Comparison of ENCODE assay signal across 27 cellular contexts in the genomic region with DNA sequence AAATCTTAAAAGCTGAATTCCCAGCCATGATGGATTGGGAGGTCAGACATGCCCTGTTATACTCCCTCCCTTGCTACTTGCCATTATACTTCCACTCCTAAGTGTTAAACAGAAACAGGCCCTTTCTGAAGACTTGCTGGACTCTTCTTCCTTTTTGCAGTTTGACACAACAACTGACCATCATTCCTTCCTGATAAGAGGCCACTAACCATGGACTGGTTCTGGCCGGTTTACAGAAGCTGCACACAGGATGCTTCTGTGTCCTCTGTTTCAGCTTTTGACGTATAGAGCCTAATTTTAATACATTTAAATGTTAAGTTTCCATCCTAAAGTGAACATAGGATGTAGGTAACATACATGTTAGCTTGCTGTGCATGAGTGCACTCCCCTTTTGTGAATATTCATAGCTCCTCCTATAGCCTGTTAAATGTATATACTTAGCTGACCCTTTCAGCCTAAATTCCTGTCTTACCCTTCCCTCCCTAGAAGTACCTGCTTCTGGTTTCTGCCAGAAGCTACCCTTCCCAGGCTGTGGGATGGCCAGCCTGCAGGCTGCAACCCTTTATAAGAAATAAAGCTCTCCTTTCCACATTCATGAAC. TPM values are rescaled to one million over a fixed set of nuclear protein-coding genes. Genes with fewer than 3 reads are reported as not detected.
A peak's percentile ranks its signal among the peaks of the same experiment; 100 is the strongest.
DNase-seq lines count a peak whose midpoint lies in the region; ATAC-seq, FAIRE-seq and TF ChIP-seq lines count a peak whose summit lies in the region.
"Had no signal": no experiment of that assay in that cellular context is flagged by ENCODE, and none has a peak within 500 bp of the region (broad histone marks: within the 10 kb centered on the region; RNA-seq: fewer than 3 reads in every experiment).

No MANE protein-coding gene starts in this region.

- CTCF ChIA-PET in OCI-LY7 (lab: Charles Lee; ENCODE audit: unreplicated experiment) (no interaction called here), H1 (lab: Charles Lee; ENCODE audit: partially characterized antibody) (interaction anchor here (0.8 to 2.5 kb wide), 4 partner anchors 9 to 14 kb away, joined by 3 to 12 read pairs (median 4); no protein-coding TSS in a partner anchor)

- no peak overlapping the region for H4K91ac ChIP-seq in H1 (replicated peaks; ENCODE audit: insufficient read length, low read length)

- 82% methylated on average over 2 of the region's 2 CpGs; no CpG with 5 or more reads in 1 of the 2 experiments for WGBS in H1 (ENCODE audit: extremely low coverage in 1 of 2, insufficient coverage in 1 of 2, insufficient read length in 1 of 2, insufficient replicate concordance in 2 of 2, low coverage in 1 of 2, low lambda C conversion rate in 2 of 2, missing lambda C conversion rate in 1 of 2), 2 experiments
- 68 to 86% (median 78%) methylated on average over 2 of the region's 2 CpGs for WGBS in psoas muscle, 3 donors

- intact Hi-C loops in OCI-LY7 (cut with micrococcal nuclease; ENCODE audit: unreplicated experiment): no loop called here
- intact Hi-C loops in psoas muscle (cut with DNase I): loop anchor here in 1 of 2 donors (10.0 kb wide), 1 partner anchor 471 kb away; no protein-coding TSS in a partner anchor

- no peak overlapping the region for H3K18ac ChIP-seq in H1 (ENCODE audit: extremely low read depth, low read length)

- no peak overlapping the region for H2BK5ac ChIP-seq in H1 (ENCODE audit: low read depth, low read length)

- no peak for TF ChIP-seq RAD21 in H1 (IDR thresholded peaks at IDR 0.05 in 1 of 2, conservative IDR thresholded peaks at IDR 0.05 in 1 of 2; ENCODE audit: low read depth in 2 of 2, low read length in 2 of 2)

- H3K79me2 ChIP-seq in OCI-LY7 (ENCODE audit: insufficient read depth, low read depth, low read length): no peaks in the 10 kb centered on the region
- H3K79me2 ChIP-seq in H1 (ENCODE audit: control insufficient read depth in 1 of 2, insufficient read depth in 2 of 2, low read length in 2 of 2): no peaks in the 10 kb centered on the region

- H3K4me3 Mint-ChIP-seq in activated naive CD4-positive, alpha-beta T cell treated with anti-CD3 and anti-CD28 coated beads, Interleukin-2, amount 50 U/mL, for 24 hours: no peak overlapping the region
- H3K4me3 Mint-ChIP-seq in stimulated activated memory B cell treated with anti-CD40 and anti-IgM and Interleukin-4, amounts not matched to agents 10 μg/mL and 1 μg/mL and 100 μg/mL, for 72 hours: no peak overlapping the region
- H3K4me3 Mint-ChIP-seq: activated CD4-positive, alpha-beta T cell treated with anti-CD3 and anti-CD28 coated beads for 36 hours; activated naive CD8-positive, alpha-beta T cell treated with anti-CD3 and anti-CD28 coated beads for 36 hours; activated T-helper 1 cell treated with anti-CD3 and anti-CD28 coated beads, Interleukin-12 subunit alpha, Interleukin-12 subunit beta, Interleukin-2, Interleukin-4 antibody, amounts not matched to agents 30 ng/mL and 10 ng/mL and 1 ng/mL, durations not matched to agents 14 hours and 24 hours and 36 hours had no signal

- DNase-seq in activated naive CD4-positive, alpha-beta T cell treated with anti-CD3 and anti-CD28 coated beads, Interleukin-2, amount 50 U/mL, for 16 hours: no peak
- DNase-seq in OCI-LY7 (ENCODE audit: low spot score) (no peak), H1 (ENCODE audit: low read depth in 1 of 2, low spot score in 2 of 2) (no peak), NCI-H1417 treated with DMSO at 0.1 percent for 48 hours (lab: John Stamatoyannopoulos, UW) (no peak), psoas muscle (no peak)
- DNase-seq in activated naive CD4-positive, alpha-beta T cell (lab: John Stamatoyannopoulos, UW): no peak
- DNase-seq: activated CD4-positive, alpha-beta T cell treated with anti-CD3 and anti-CD28 coated beads for 36 hours; activated naive CD8-positive, alpha-beta T cell treated with anti-CD3 and anti-CD28 coated beads for 36 hours; BE2C; caudate nucleus; cortex of kidney; DND-41; HCEC 1CT; head of caudate nucleus; left cardiac atrium; NCI-H1105 treated with DMSO at 0.1 percent for 48 hours; NCI-H2029; NCI-H526 treated with DMSO at 0.1 percent for 48 hours; stomach; thyroid gland had no signal

- H3K4me3 ChIP-seq in OCI-LY7 (ENCODE audit: low read depth, low read length, poor library complexity, severe bottlenecking) (no peak overlapping the region), H1 (ENCODE audit: extremely low read depth in 1 of 4, insufficient read depth in 2 of 4, low read depth in 3 of 4, low read length in 4 of 4) (no peak overlapping the region), psoas muscle (no peak overlapping the region)
- H3K4me3 ChIP-seq: A549, SK-N-MC, stomach, thyroid gland had no signal

- no peak overlapping the region for H3K23ac ChIP-seq in H1 (ENCODE audit: insufficient read length)

- H3K9me3 ChIP-seq in OCI-LY7 (ENCODE audit: low read length) (no peaks in the 10 kb centered on the region), H1 (ENCODE audit: insufficient read depth in 2 of 2, low read depth in 1 of 2, low read length in 1 of 2) (no peaks in the 10 kb centered on the region), psoas muscle (no peaks in the 10 kb centered on the region)
- H3K9me3 ChIP-seq: A549, BE2C, stomach, thyroid gland had no signal

- no peak for TF ChIP-seq POLR2A in H1 (IDR thresholded peaks at IDR 0.05; ENCODE audit: control extremely low read depth in 1 of 2, low read depth in 2 of 2, low read length in 2 of 2)

- no peak overlapping the region for H3K56ac ChIP-seq in H1 (replicated peaks; ENCODE audit: insufficient read length, low read depth, low read length)

- H2BK20ac ChIP-seq in H1 (ENCODE audit: low read length): no peak overlapping the region

- no peak for ATAC-seq in stimulated activated memory B cell treated with anti-CD40 and anti-IgM and Interleukin-4, amounts not matched to agents 10 μg/mL and 1 μg/mL and 100 μg/mL, for 72 hours
- ATAC-seq in psoas muscle: no peak
- ATAC-seq: activated CD4-positive, alpha-beta T cell treated with anti-CD3 and anti-CD28 coated beads for 36 hours; left cardiac atrium had no signal

- no peak overlapping the region for H2BK15ac ChIP-seq in H1 (ENCODE audit: low read length)

- H3K79me1 ChIP-seq in H1 (ENCODE audit: low read depth, low read length): no peaks in the 10 kb centered on the region

- no peak overlapping the region for H3K9ac ChIP-seq in H1 (replicated peaks in 1 of 4; ENCODE audit: extremely low read depth in 1 of 4, low read depth in 3 of 4, low read length in 3 of 4)

- no peaks in the 10 kb centered on the region for H3K9me2 ChIP-seq in OCI-LY7 (ENCODE audit: insufficient read depth, low read length)

- H3K27me3 Mint-ChIP-seq in activated naive CD4-positive, alpha-beta T cell treated with anti-CD3 and anti-CD28 coated beads, Interleukin-2, amount 50 U/mL, for 24 hours: no peaks in the 10 kb centered on the region
- H3K27me3 Mint-ChIP-seq in stimulated activated memory B cell treated with anti-CD40 and anti-IgM and Interleukin-4, amounts not matched to agents 10 μg/mL and 1 μg/mL and 100 μg/mL, for 72 hours: no peaks in the 10 kb centered on the region
- H3K27me3 Mint-ChIP-seq: activated CD4-positive, alpha-beta T cell treated with anti-CD3 and anti-CD28 coated beads for 36 hours; activated naive CD8-positive, alpha-beta T cell treated with anti-CD3 and anti-CD28 coated beads for 36 hours had no signal

- H4K20me1 ChIP-seq in OCI-LY7 (ENCODE audit: insufficient read depth, low read length) (no peaks in the 10 kb centered on the region), H1 (replicated peaks in 1 of 2; ENCODE audit: control insufficient read depth in 1 of 2, insufficient read depth in 2 of 2, low read length in 2 of 2) (no peaks in the 10 kb centered on the region)

- TF ChIP-seq CTCF in OCI-LY7 (conservative IDR thresholded peaks at IDR 0.05; ENCODE audit: low read length): no peak
- TF ChIP-seq CTCF in H1 (IDR thresholded peaks at IDR 0.05; ENCODE audit: control extremely low read depth in 1 of 3, insufficient read depth in 1 of 3, low read depth in 1 of 3, low read length in 3 of 3): no peak
- no peak for TF ChIP-seq CTCF in psoas muscle (IDR thresholded peaks at IDR 0.05)

- H3K36me3 Mint-ChIP-seq in activated naive CD4-positive, alpha-beta T cell treated with anti-CD3 and anti-CD28 coated beads, Interleukin-2, amount 50 U/mL, for 24 hours: no peaks in the 10 kb centered on the region
- H3K36me3 Mint-ChIP-seq in stimulated activated memory B cell treated with anti-CD40 and anti-IgM and Interleukin-4, amounts not matched to agents 10 μg/mL and 1 μg/mL and 100 μg/mL, for 72 hours: no peaks in the 10 kb centered on the region
- H3K36me3 Mint-ChIP-seq: activated naive CD8-positive, alpha-beta T cell treated with anti-CD3 and anti-CD28 coated beads for 36 hours had no signal

- FAIRE-seq in H1 (lab: Jason Lieb, UNC): no peak
- FAIRE-seq: A549, GM19239 had no signal

- peak overlapping the region; percentile 81 for H3K27ac Mint-ChIP-seq in activated naive CD4-positive, alpha-beta T cell treated with anti-CD3 and anti-CD28 coated beads, Interleukin-2, amount 50 U/mL, for 24 hours
- peak overlapping the region; percentile 43 for H3K27ac Mint-ChIP-seq in stimulated activated memory B cell treated with anti-CD40 and anti-IgM and Interleukin-4, amounts not matched to agents 10 μg/mL and 1 μg/mL and 100 μg/mL, for 72 hours
- H3K27ac Mint-ChIP-seq: activated CD4-positive, alpha-beta T cell treated with anti-CD3 and anti-CD28 coated beads for 36 hours; activated naive CD8-positive, alpha-beta T cell treated with anti-CD3 and anti-CD28 coated beads for 36 hours; activated T-helper 1 cell treated with anti-CD3 and anti-CD28 coated beads, Interleukin-12 subunit alpha, Interleukin-12 subunit beta, Interleukin-2, Interleukin-4 antibody, amounts not matched to agents 30 ng/mL and 10 ng/mL and 1 ng/mL, durations not matched to agents 14 hours and 24 hours and 36 hours had no signal

- no peak overlapping the region for H2AK5ac ChIP-seq in H1 (ENCODE audit: low read depth, low read length)

- no peak overlapping the region for H2BK120ac ChIP-seq in H1 (replicated peaks; ENCODE audit: low read depth, low read length)

- H3K4me1 ChIP-seq in OCI-LY7 (ENCODE audit: insufficient read depth, low read length, poor library complexity, severe bottlenecking) (peaks cover 8% of the 10 kb centered on the region), H1 (replicated peaks in 1 of 4; ENCODE audit: control insufficient read depth in 3 of 4, insufficient read depth in 4 of 4, low read length in 3 of 4) (no peaks in the 10 kb centered on the region), psoas muscle (no peaks in the 10 kb centered on the region)
- H3K4me1 ChIP-seq: A549, BE2C, stomach, thyroid gland had no signal

- H3K9me3 Mint-ChIP-seq in activated naive CD4-positive, alpha-beta T cell treated with anti-CD3 and anti-CD28 coated beads, Interleukin-2, amount 50 U/mL, for 24 hours: no peaks in the 10 kb centered on the region
- H3K9me3 Mint-ChIP-seq in stimulated activated memory B cell treated with anti-CD40 and anti-IgM and Interleukin-4, amounts not matched to agents 10 μg/mL and 1 μg/mL and 100 μg/mL, for 72 hours: no peaks in the 10 kb centered on the region
- H3K9me3 Mint-ChIP-seq: activated naive CD8-positive, alpha-beta T cell treated with anti-CD3 and anti-CD28 coated beads for 36 hours; activated T-helper 1 cell treated with anti-CD3 and anti-CD28 coated beads, Interleukin-12 subunit alpha, Interleukin-12 subunit beta, Interleukin-2, Interleukin-4 antibody, amounts not matched to agents 30 ng/mL and 10 ng/mL and 1 ng/mL, durations not matched to agents 14 hours and 24 hours and 36 hours had no signal

- peaks cover 28% of the 10 kb centered on the region for H3K4me1 Mint-ChIP-seq in activated naive CD4-positive, alpha-beta T cell treated with anti-CD3 and anti-CD28 coated beads, Interleukin-2, amount 50 U/mL, for 24 hours
- H3K4me1 Mint-ChIP-seq in stimulated activated memory B cell treated with anti-CD40 and anti-IgM and Interleukin-4, amounts not matched to agents 10 μg/mL and 1 μg/mL and 100 μg/mL, for 72 hours: no peaks in the 10 kb centered on the region

- no peak overlapping the region for H3K4ac ChIP-seq in H1 (replicated peaks; ENCODE audit: insufficient read length, low read depth, low read length)

- no peak overlapping the region for H3K14ac ChIP-seq in H1 (ENCODE audit: insufficient read length)

- no peak overlapping the region for H4K8ac ChIP-seq in H1 (ENCODE audit: extremely low read depth, insufficient read depth, low read length)

- no peaks in the 10 kb centered on the region for H3K36me3 ChIP-seq in OCI-LY7 (ENCODE audit: insufficient read depth, low read length)
- no peaks in the 10 kb centered on the region for H3K36me3 ChIP-seq in H1 (ENCODE audit: control insufficient read depth in 2 of 4, insufficient read depth in 4 of 4, low read length in 3 of 4)
- no peaks in the 10 kb centered on the region for H3K36me3 ChIP-seq in psoas muscle (ENCODE audit: insufficient read depth in 1 of 2, low read depth in 1 of 2)
- H3K36me3 ChIP-seq: BE2C, stomach, thyroid gland had no signal

- no peaks in the 10 kb centered on the region for H3K27me3 ChIP-seq in H1 (replicated peaks in 1 of 4; ENCODE audit: control insufficient read depth in 3 of 4, extremely low read depth in 1 of 4, insufficient read depth in 3 of 4, low read length in 3 of 4)
- no peaks in the 10 kb centered on the region for H3K27me3 ChIP-seq in psoas muscle (ENCODE audit: insufficient read depth in 3 of 3, low read length in 2 of 3)
- H3K27me3 ChIP-seq: BE2C, stomach, thyroid gland had no signal

- H2BK12ac ChIP-seq in H1 (ENCODE audit: low read depth, low read length): no peak overlapping the region

- no peak for TF ChIP-seq EP300 in H1 (IDR thresholded peaks at IDR 0.05; ENCODE audit: borderline replicate concordance in 1 of 2, low read depth in 2 of 2, low read length in 2 of 2)

- H3K23me2 ChIP-seq in H1 (ENCODE audit: low read depth, low read length): no peaks in the 10 kb centered on the region

- no peak overlapping the region for H3K4me2 ChIP-seq in OCI-LY7 (ENCODE audit: low read length)
- H3K4me2 ChIP-seq in H1 (ENCODE audit: insufficient read depth in 1 of 2, low read depth in 2 of 2, low read length in 2 of 2): no peak overlapping the region
- H3K4me2 ChIP-seq: A549 had no signal

- H3K27ac ChIP-seq in OCI-LY7 (ENCODE audit: low read depth, low read length, poor library complexity, severe bottlenecking) (no peak overlapping the region), H1 (ENCODE audit: low read depth, low read length) (no peak overlapping the region), psoas muscle (no peak overlapping the region)
- H3K27ac ChIP-seq: A549, SK-N-MC, stomach, thyroid gland had no signal

- H4K5ac ChIP-seq in H1 (ENCODE audit: insufficient read length, low read depth, low read length): no peak overlapping the region

- no TSS peak for BruUV-seq in OCI-LY7 (replicated peaks; lab: Mats Ljungman, UMichigan)

- H2AFZ ChIP-seq in OCI-LY7 (ENCODE audit: low read length): peak overlapping the region; percentile 90
- H2AFZ ChIP-seq in H1 (ENCODE audit: low read length): peak overlapping the region; percentile 6; the same call in 1 of the 2 replicates

- POLR2A ChIA-PET in OCI-LY7 (lab: Charles Lee): interaction anchor here (0.7 to 2.4 kb wide), 6 partner anchors 8 to 225 kb away, joined by 3 to 10 read pairs (median 3); a partner anchor contains a TSS
- POLR2A ChIA-PET in H1 (lab: Charles Lee; ENCODE audit: partially characterized antibody): no interaction called here

RNA-seq across cellular contexts. Expression of a gene that starts 13.2 kb away (rescaled TPM):
- 1.5 and 1.8 TPM in 2 replicates for total RNA-seq in OCI-LY7 (2014; rRNA removed; shearing (Covaris generic))
- 6.8 and 8.5 TPM in 2 replicates for total RNA-seq in OCI-LY7 (2022)
- total RNA-seq in H1 (2021; fragmentation: NEBNext Ultra II Directional; extraction: Animal tissue kit (Norgen Biotek cat#: 25700)): 1.1 TPM in 2 replicates
- polyA plus RNA-seq in H1 (2011; rRNA removed): 1.1 and 1.5 TPM in 2 replicates
- 1.5 TPM for polyA plus RNA-seq in H1 (2011; cell fraction: cytosol; rRNA removed)
- 0.66 TPM for polyA plus RNA-seq in H1 (2011; cell fraction: nucleus; rRNA removed)
- polyA plus RNA-seq in H1 (2012, experiment 1 of 2): 0.59 to 1.1 TPM (median 0.66 TPM) in 4 replicates
- 0.07 TPM for polyA plus RNA-seq in H1 (2012, experiment 2 of 2)
- 1.4 TPM for polyA plus RNA-seq in H1 (2013, experiment 1 of 2)
- 0.99 TPM for polyA plus RNA-seq in H1 (2013, experiment 2 of 2)
- 1.3 and 1.4 TPM in 2 replicates for polyA minus RNA-seq in H1 (2011; rRNA and poly(A)+ RNA removed)
- polyA minus RNA-seq in H1 (2011; cell fraction: cytosol; rRNA and poly(A)+ RNA removed): 0.44 TPM
- polyA minus RNA-seq in H1 (2011; cell fraction: nucleus; rRNA and poly(A)+ RNA removed): 1.3 TPM
- 1 to 10 TPM in 2 of 4 donors, under 1 TPM in 2; 0.90 to 2.4 (median 1.6) TPM for total RNA-seq in psoas muscle
- polyA plus RNA-seq in psoas muscle: 1 to 10 TPM in 1 of 3 donors, under 1 TPM in 2; 0.57 to 4.3 (median 0.87) TPM

RNA-seq across cellular contexts. Expression of a gene that starts 13.5 kb away (rescaled TPM):
- total RNA-seq in OCI-LY7 (2014; rRNA removed; shearing (Covaris generic)): 6.1 and 8.8 TPM in 2 replicates
- 6.8 and 7.6 TPM in 2 replicates for total RNA-seq in OCI-LY7 (2022)
- 4.4 and 4.9 TPM in 2 replicates for total RNA-seq in H1 (2021; fragmentation: NEBNext Ultra II Directional; extraction: Animal tissue kit (Norgen Biotek cat#: 25700))
- polyA plus RNA-seq in H1 (2011; rRNA removed): 7.3 and 10.6 TPM in 2 replicates
- 4.6 TPM for polyA plus RNA-seq in H1 (2011; cell fraction: cytosol; rRNA removed)
- 7.6 TPM for polyA plus RNA-seq in H1 (2011; cell fraction: nucleus; rRNA removed)
- polyA plus RNA-seq in H1 (2012, experiment 1 of 2): 1.8 to 2.4 TPM (median 2.0 TPM) in 4 replicates
- polyA plus RNA-seq in H1 (2012, experiment 2 of 2): 0.18 TPM
- polyA plus RNA-seq in H1 (2013, experiment 1 of 2): 2.3 TPM
- 3.2 TPM for polyA plus RNA-seq in H1 (2013, experiment 2 of 2)
- polyA minus RNA-seq in H1 (2011; rRNA and poly(A)+ RNA removed): 36.3 and 44.3 TPM in 2 replicates
- polyA minus RNA-seq in H1 (2011; cell fraction: cytosol; rRNA and poly(A)+ RNA removed): 6.4 TPM
- polyA minus RNA-seq in H1 (2011; cell fraction: nucleus; rRNA and poly(A)+ RNA removed): 25.6 TPM
- 1 to 10 TPM; 2.8 to 4.3 (median 3.6) TPM for total RNA-seq in psoas muscle
- polyA plus RNA-seq in psoas muscle: 1 to 10 TPM in 2 of 3 donors, under 1 TPM in 1; 0.52 to 1.6 (median 1.4) TPM
- total RNA-seq: HT-29 had no signal
